ENCODE assay signal across 21 cellular contexts in the genomic region with DNA sequence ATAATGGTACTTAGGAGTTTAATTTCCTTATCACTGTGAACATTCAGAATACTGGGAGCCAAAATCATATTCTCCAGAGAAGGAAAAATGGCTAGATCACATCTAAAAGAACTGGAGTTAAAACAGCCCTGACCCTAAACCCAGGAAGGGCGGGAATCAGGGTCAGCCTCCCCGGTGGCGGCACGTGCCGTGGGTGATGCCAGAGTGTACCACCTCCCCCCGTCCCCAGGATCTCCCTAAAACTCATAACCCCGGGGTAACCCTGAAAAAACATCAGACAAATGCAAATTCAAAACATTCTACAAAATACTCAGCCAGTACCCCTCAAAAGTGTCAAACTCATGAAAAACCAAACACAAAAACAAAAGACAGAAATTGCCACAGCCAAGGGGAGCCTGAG.
"Had no signal": no experiment of that assay in that cellular context is flagged by ENCODE, and none has a peak within 500 bp of the region (broad histone marks: within the 10 kb centered on the region; RNA-seq: fewer than 3 reads in every experiment).

No MANE protein-coding gene starts in this region.

- ATAC-seq: esophagus mucosa; heart left ventricle; lower lobe of right lung; stimulated activated naive B cell treated with anti-CD40 and anti-IgM and Interleukin-4, amounts not matched to agents 10 μg/mL and 1 μg/mL and 100 μg/mL, for 72 hours; stimulated activated naive CD8-positive, alpha-beta T cell treated with anti-CD3 and anti-CD28 coated beads, Interleukin-15, amount 100 ng/mL, for 72 hours had no signal

- DNase-seq: central memory CD4-positive, alpha-beta T cell; cortex of kidney; effector CD8-positive, alpha-beta T cell; hippocampal formation; lower lobe of right lung; mesenchymal stem cell; naive B cell; stimulated activated CD4-positive, alpha-beta T cell treated with anti-CD3 and anti-CD28 coated beads, Interleukin-15, amount 100 ng/mL, for 24 hours; stimulated activated CD4-positive, alpha-beta T cell treated with anti-CD3 and anti-CD28 coated beads, Interleukin-1b, Interleukin-23, amount 100 ng/mL, for 48 hours; stimulated activated CD4-positive, alpha-beta T cell treated with anti-CD3 and anti-CD28 coated beads, Interleukin-4, amount 100 ng/mL, for 4 hours; stimulated activated naive B cell treated with anti-CD40 and anti-IgM and Interleukin-4, amounts not matched to agents 10 μg/mL and 1 μg/mL and 100 μg/mL, for 72 hours; stimulated activated naive CD8-positive, alpha-beta T cell treated with anti-CD3 and anti-CD28 coated beads, Interleukin-15, amount 100 ng/mL, for 72 hours; transverse colon had no signal

- H3K27ac ChIP-seq: dorsolateral prefrontal cortex, heart left ventricle, lower lobe of right lung, neutrophil, ovary, right atrium auricular region, testis, transverse colon, vagina had no signal

- H3K4me3 ChIP-seq: dorsolateral prefrontal cortex, heart left ventricle, lower lobe of right lung, ovary, right atrium auricular region, testis, transverse colon, vagina had no signal

- H3K36me3 ChIP-seq: heart left ventricle, lower lobe of right lung, neutrophil, ovary, right atrium auricular region, transverse colon, vagina had no signal

- H3K27me3 ChIP-seq: dorsolateral prefrontal cortex, heart left ventricle, ovary, right atrium auricular region, testis, transverse colon, vagina had no signal

- H3K9me3 ChIP-seq: lower lobe of right lung, neutrophil, ovary, testis, vagina had no signal

- H3K4me3 Mint-ChIP-seq: naive B cell; stimulated activated naive B cell treated with anti-CD40 and anti-IgM and Interleukin-4, amounts not matched to agents 10 μg/mL and 1 μg/mL and 100 μg/mL, for 72 hours; stimulated activated naive CD8-positive, alpha-beta T cell treated with anti-CD3 and anti-CD28 coated beads, Interleukin-15, amount 100 ng/mL, for 72 hours had no signal

- H3K27ac Mint-ChIP-seq: stimulated activated naive B cell treated with anti-CD40 and anti-IgM and Interleukin-4, amounts not matched to agents 10 μg/mL and 1 μg/mL and 100 μg/mL, for 72 hours; stimulated activated naive CD8-positive, alpha-beta T cell treated with anti-CD3 and anti-CD28 coated beads, Interleukin-15, amount 100 ng/mL, for 72 hours had no signal

- H3K27me3 Mint-ChIP-seq: stimulated activated naive CD8-positive, alpha-beta T cell treated with anti-CD3 and anti-CD28 coated beads, Interleukin-15, amount 100 ng/mL, for 72 hours had no signal

- H3K4me1 ChIP-seq: transverse colon had no signal
